1 cellular context compared by ENCODE assay signal in the genomic region with DNA sequence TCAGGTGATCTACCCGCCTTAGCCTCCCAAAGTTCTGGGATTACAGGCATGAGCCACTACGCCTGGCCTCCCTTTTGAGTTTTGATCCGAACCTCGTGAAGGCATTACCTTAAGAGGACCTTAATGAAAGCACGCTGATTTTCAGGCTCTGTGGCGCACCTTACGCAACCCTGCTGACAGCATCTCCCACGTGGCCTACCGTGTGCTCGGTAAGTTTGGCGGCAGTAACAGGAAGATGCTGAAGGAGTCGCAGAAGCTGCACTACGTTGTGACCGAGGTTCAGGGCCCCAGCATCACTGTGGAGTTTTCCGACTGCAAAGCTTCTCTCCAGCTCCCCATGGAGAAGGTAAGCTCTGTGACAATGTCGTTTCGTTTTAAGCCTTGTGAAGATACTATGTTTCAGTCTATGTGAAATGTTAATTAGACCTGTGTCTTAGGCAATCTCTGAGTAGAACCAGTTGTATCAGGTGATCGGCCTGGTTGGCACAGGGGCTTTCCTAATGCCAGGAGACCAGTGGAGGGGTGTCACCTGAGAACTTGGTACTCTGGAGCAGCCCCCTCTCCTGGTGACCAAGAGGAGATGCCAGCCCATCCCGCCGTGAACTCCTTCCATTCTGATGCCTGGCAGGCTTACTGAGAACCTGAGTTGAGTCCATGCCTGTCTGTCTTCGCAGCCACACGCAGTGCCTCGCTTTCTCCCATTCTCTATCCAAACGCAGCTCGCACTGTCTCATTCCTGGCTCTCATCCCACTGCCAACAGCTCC.
TF ChIP-seq lines count a peak whose summit lies in the region.

No MANE protein-coding gene starts in this region.

TF ChIP-seq in K562, 482 proteins besides CTCF, POLR2A, EP300 and RAD21:
- TF ChIP-seq CEBPB (tag; IDR thresholded peaks at IDR 0.05) = peak; percentile 59
- TF ChIP-seq, protein P1, sequence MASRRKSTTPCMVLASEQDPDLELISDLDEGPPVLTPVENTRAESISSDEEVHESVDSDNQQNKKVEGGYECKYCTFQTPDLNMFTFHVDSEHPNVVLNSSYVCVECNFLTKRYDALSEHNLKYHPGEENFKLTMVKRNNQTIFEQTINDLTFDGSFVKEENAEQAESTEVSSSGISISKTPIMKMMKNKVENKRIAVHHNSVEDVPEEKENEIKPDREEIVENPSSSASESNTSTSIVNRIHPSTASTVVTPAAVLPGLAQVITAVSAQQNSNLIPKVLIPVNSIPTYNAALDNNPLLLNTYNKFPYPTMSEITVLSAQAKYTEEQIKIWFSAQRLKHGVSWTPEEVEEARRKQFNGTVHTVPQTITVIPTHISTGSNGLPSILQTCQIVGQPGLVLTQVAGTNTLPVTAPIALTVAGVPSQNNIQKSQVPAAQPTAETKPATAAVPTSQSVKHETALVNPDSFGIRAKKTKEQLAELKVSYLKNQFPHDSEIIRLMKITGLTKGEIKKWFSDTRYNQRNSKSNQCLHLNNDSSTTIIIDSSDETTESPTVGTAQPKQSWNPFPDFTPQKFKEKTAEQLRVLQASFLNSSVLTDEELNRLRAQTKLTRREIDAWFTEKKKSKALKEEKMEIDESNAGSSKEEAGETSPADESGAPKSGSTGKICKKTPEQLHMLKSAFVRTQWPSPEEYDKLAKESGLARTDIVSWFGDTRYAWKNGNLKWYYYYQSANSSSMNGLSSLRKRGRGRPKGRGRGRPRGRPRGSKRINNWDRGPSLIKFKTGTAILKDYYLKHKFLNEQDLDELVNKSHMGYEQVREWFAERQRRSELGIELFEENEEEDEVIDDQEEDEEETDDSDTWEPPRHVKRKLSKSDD (conservative IDR thresholded peaks at IDR 0.05; ENCODE audit: low read length) = no peak
- no peak for TF ChIP-seq HMGN3 (IDR thresholded peaks at IDR 0.05; ENCODE audit: borderline replicate concordance, extremely low read depth, insufficient read length, low read depth, low read length)
